20 cellular contexts compared by ENCODE assay signal in the genomic region with DNA sequence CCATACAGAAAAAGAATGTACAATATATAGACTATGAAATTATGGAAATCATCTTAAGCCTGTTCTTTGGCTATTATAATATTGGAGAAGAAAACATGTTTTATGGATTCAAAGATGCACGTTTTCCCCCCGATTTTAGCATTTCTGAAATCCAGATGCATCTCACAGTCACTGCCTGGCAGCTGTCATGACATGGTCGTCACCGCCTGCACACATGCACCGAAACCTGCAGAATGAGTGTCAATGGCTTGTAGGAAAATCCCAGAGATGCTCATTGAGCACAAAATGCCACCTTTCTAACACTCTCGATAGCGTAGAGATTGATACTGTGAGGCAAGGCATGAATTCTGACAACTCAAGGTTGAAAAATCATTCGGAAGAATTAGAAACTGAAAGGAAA.
DNase-seq lines count a peak whose midpoint lies in the region; ATAC-seq and TF ChIP-seq lines count a peak whose summit lies in the region.
"Had no signal": no experiment of that assay in that cellular context is flagged by ENCODE, and none has a peak within 500 bp of the region (broad histone marks: within the 10 kb centered on the region; RNA-seq: fewer than 3 reads in every experiment).

No MANE protein-coding gene starts in this region.

- H2AK5ac ChIP-seq in trophoblast cell (ENCODE audit: low read length) = no peak overlapping the region

- H2AFZ ChIP-seq in GM23338 (no peak overlapping the region), neural cell (ENCODE audit: low read depth, low read length) (no peak overlapping the region), trophoblast cell (ENCODE audit: insufficient read depth, low read length, poor library complexity) (no peak overlapping the region)

- TF ChIP-seq RAD21 in neural cell (conservative IDR thresholded peaks at IDR 0.05) = no peak

- H4K20me1 ChIP-seq in GM23338 (replicated peaks; ENCODE audit: insufficient read depth) = peaks cover 4% of the 10 kb centered on the region; the same call in 1 of the 2 replicates
- H4K20me1 ChIP-seq in neural cell (ENCODE audit: insufficient read depth) = no peaks in the 10 kb centered on the region
- H4K20me1 ChIP-seq: BLaER1 had no signal

- no peak overlapping the region for H3K4me3 ChIP-seq in Caco-2 (ENCODE audit: low read depth, low read length)
- no peak overlapping the region for H3K4me3 ChIP-seq in GM23338
- H3K4me3 ChIP-seq in neural cell (ENCODE audit: low read length) = peak overlapping the region; percentile 45
- H3K4me3 ChIP-seq in trophoblast cell (ENCODE audit: low read depth, low read length) = no peak overlapping the region
- H3K4me3 ChIP-seq in stomach = no peak overlapping the region
- H3K4me3 ChIP-seq: BLaER1 had no signal

- no peak overlapping the region for H4K8ac ChIP-seq in trophoblast cell (ENCODE audit: low read depth, low read length)

- H3K27ac Mint-ChIP-seq in Caco-2 (ENCODE audit: unreplicated experiment) (peak overlapping the region; percentile 48), GM23338 (no peak overlapping the region)
- H3K27ac Mint-ChIP-seq: CD14-positive monocyte; CD8-positive, alpha-beta memory T cell had no signal

- TF ChIP-seq CTCF in Caco-2 (IDR thresholded peaks at IDR 0.05; ENCODE audit: insufficient read depth in 1 of 2, low read depth in 1 of 2, low read length in 1 of 2, severe bottlenecking in 1 of 2, unreplicated experiment in 1 of 2) (no peak), GM23338 (conservative IDR thresholded peaks at IDR 0.05; ENCODE audit: low read depth in 2 of 2) (no peak), neural cell (IDR thresholded peaks at IDR 0.05; ENCODE audit: poor library complexity, severe bottlenecking) (no peak), stomach (IDR thresholded peaks at IDR 0.05) (no peak)

- H3K9me3 Mint-ChIP-seq in Caco-2 (ENCODE audit: unreplicated experiment) = no peaks in the 10 kb centered on the region
- no peaks in the 10 kb centered on the region; the same call in 2 of the 3 replicates for H3K9me3 Mint-ChIP-seq in GM23338

- H3K18ac ChIP-seq in trophoblast cell (ENCODE audit: low read length) = no peak overlapping the region

- H3K4me3 Mint-ChIP-seq in Caco-2 (ENCODE audit: unreplicated experiment) (no peak overlapping the region), GM23338 (no peak overlapping the region)
- H3K4me3 Mint-ChIP-seq: CD14-positive monocyte; CD4-positive, alpha-beta memory T cell; CD4-positive, CD25-positive, alpha-beta regulatory T cell; CD8-positive, alpha-beta memory T cell had no signal

- H3K9me3 ChIP-seq in Caco-2 (no peaks in the 10 kb centered on the region), neural cell (ENCODE audit: low read length) (no peaks in the 10 kb centered on the region), trophoblast cell (ENCODE audit: insufficient read depth, low read depth, low read length) (no peaks in the 10 kb centered on the region), stomach (no peaks in the 10 kb centered on the region)
- H3K9me3 ChIP-seq: BE2C had no signal

- POLR2A ChIA-PET in Caco-2 (lab: Charles Lee) = no interaction called here

- peaks cover 5% of the 10 kb centered on the region for H3K36me3 Mint-ChIP-seq in Caco-2 (ENCODE audit: insufficient read depth, unreplicated experiment)
- no peaks in the 10 kb centered on the region for H3K36me3 Mint-ChIP-seq in GM23338 (ENCODE audit: low read depth)

- H3K4me1 Mint-ChIP-seq in Caco-2 (ENCODE audit: low read depth, unreplicated experiment) (peaks cover 48% of the 10 kb centered on the region), GM23338 (0 out of 3 replicates have a peak, but pooled peaks cover 2% of the 10 kb centered on the region)
- H3K4me1 Mint-ChIP-seq: CD14-positive monocyte had no signal

- no peaks in the 10 kb centered on the region for H3K27me3 Mint-ChIP-seq in Caco-2 (ENCODE audit: insufficient read depth, unreplicated experiment)
- no peaks in the 10 kb centered on the region for H3K27me3 Mint-ChIP-seq in GM23338 (ENCODE audit: insufficient read depth, low read depth, poor library complexity)
- H3K27me3 Mint-ChIP-seq: CD4-positive, alpha-beta memory T cell; CD4-positive, CD25-positive, alpha-beta regulatory T cell; CD8-positive, alpha-beta memory T cell had no signal

- no peak for TF ChIP-seq POLR2A in stomach (IDR thresholded peaks at IDR 0.05)

- H4K91ac ChIP-seq in trophoblast cell (ENCODE audit: low read depth, low read length) = no peak overlapping the region

- H3F3A ChIP-seq in GM23338 (replicated peaks; ENCODE audit: low read depth) (no peaks in the 10 kb centered on the region), neural cell (ENCODE audit: insufficient read depth, low read length, poor library complexity, severe bottlenecking) (no peaks in the 10 kb centered on the region)

- peak overlapping the region; percentile 41 for H3K23ac ChIP-seq in trophoblast cell (ENCODE audit: low read length)

- no peak overlapping the region for H3K4ac ChIP-seq in trophoblast cell (ENCODE audit: low read depth, low read length)

- no peak overlapping the region for H2BK5ac ChIP-seq in trophoblast cell (ENCODE audit: low read depth, low read length, poor library complexity)

- DNase-seq in Caco-2 (no peak), GM23338 (ENCODE audit: low spot score) (no peak), trophoblast cell (no peak), stomach (no peak), HK-2 (ENCODE audit: unreplicated experiment) (no peak)
- DNase-seq: 8988T; ACHN; BE2C; C1 segment of cervical spinal cord; Calu3; CD4-positive, alpha-beta memory T cell; CD4-positive, CD25-positive, alpha-beta regulatory T cell; CD8-positive, alpha-beta memory T cell; COR-L47; DMS79 treated with DMSO at 0.1 percent for 48 hours; GF-D8 had no signal

- H3K36me3 ChIP-seq in Caco-2 (ENCODE audit: control insufficient read depth, insufficient read depth, low read length) (no peaks in the 10 kb centered on the region), GM23338 (ENCODE audit: insufficient read depth) (no peaks in the 10 kb centered on the region), neural cell (ENCODE audit: insufficient read depth, low read length) (no peaks in the 10 kb centered on the region), trophoblast cell (ENCODE audit: control insufficient read depth in 1 of 2, insufficient read depth in 2 of 2, low read length in 2 of 2) (no peaks in the 10 kb centered on the region), stomach (no peaks in the 10 kb centered on the region)
- H3K36me3 ChIP-seq: BE2C had no signal

- H3K79me1 ChIP-seq in trophoblast cell (ENCODE audit: low read length) = no peaks in the 10 kb centered on the region

- H3K4me1 ChIP-seq in Caco-2 = peaks cover 36% of the 10 kb centered on the region
- no peaks in the 10 kb centered on the region for H3K4me1 ChIP-seq in GM23338 (ENCODE audit: insufficient read depth)
- peaks cover 2 to 3% of the 10 kb centered on the region in 2 experiments for H3K4me1 ChIP-seq in trophoblast cell (ENCODE audit: control insufficient read depth in 1 of 2, insufficient read depth in 2 of 2, low read length in 2 of 2)
- H3K4me1 ChIP-seq in stomach = no peaks in the 10 kb centered on the region
- H3K4me1 ChIP-seq: BLaER1 had no signal

- no peak overlapping the region for H2BK12ac ChIP-seq in trophoblast cell (ENCODE audit: low read length)

- CTCF ChIA-PET in Caco-2 (lab: Charles Lee) = no interaction called here

- H3K9me2 ChIP-seq in GM23338 (ENCODE audit: insufficient read depth) = no peaks in the 10 kb centered on the region
- no peaks in the 10 kb centered on the region for H3K9me2 ChIP-seq in neural cell (ENCODE audit: insufficient read depth, low read length)

- H3K14ac ChIP-seq in trophoblast cell (ENCODE audit: low read length) = no peak overlapping the region

- no CpG with 5 or more reads among the region's 8 CpGs for WGBS in trophoblast cell (ENCODE audit: extremely low coverage, insufficient coverage, insufficient read length)
- 94 to 99% (median 96%) methylated on average over 8 of the region's 8 CpGs for WGBS in stomach, 5 donors

- H3K27me3 ChIP-seq in Caco-2 (replicated peaks; ENCODE audit: control insufficient read depth, insufficient read depth, low read length) (no peaks in the 10 kb centered on the region), GM23338 (ENCODE audit: insufficient read depth) (no peaks in the 10 kb centered on the region), neural cell (ENCODE audit: insufficient read depth, low read depth, low read length) (no peaks in the 10 kb centered on the region), trophoblast cell (ENCODE audit: insufficient read depth, low read length) (no peaks in the 10 kb centered on the region), stomach (no peaks in the 10 kb centered on the region)
- H3K27me3 ChIP-seq: BE2C, BLaER1 had no signal

- H3K79me2 ChIP-seq in GM23338 (replicated peaks; ENCODE audit: insufficient read depth) = no peaks in the 10 kb centered on the region; the same call in none of the 2 replicates
- H3K79me2 ChIP-seq in neural cell (replicated peaks; ENCODE audit: insufficient read depth, low read length) = no peaks in the 10 kb centered on the region
- no peaks in the 10 kb centered on the region for H3K79me2 ChIP-seq in trophoblast cell (ENCODE audit: control insufficient read depth, insufficient read depth, low read length, poor library complexity)

- H3K4me2 ChIP-seq in GM23338 (no peak overlapping the region), neural cell (ENCODE audit: low read length) (no peak overlapping the region), trophoblast cell (ENCODE audit: low read length) (no peak overlapping the region)
- H3K4me2 ChIP-seq: BLaER1 had no signal

- no peak overlapping the region for H4K12ac ChIP-seq in trophoblast cell (ENCODE audit: low read depth, low read length)

- no peak overlapping the region for H2BK120ac ChIP-seq in trophoblast cell (ENCODE audit: insufficient read depth, low read length, poor library complexity)

- H3K27ac ChIP-seq in GM23338 (ENCODE audit: low read depth) (0 out of 2 replicates have a peak overlapping the region, but pooled peaks have one; percentile 57), neural cell (ENCODE audit: low read length) (peak overlapping the region; percentile 38), trophoblast cell (ENCODE audit: low read depth, low read length) (no peak overlapping the region), stomach (no peak overlapping the region)
- H3K27ac ChIP-seq: BLaER1 had no signal

- TF ChIP-seq EP300 in neural cell (conservative IDR thresholded peaks at IDR 0.05; ENCODE audit: poor library complexity, severe bottlenecking) (peak; percentile 76), stomach (IDR thresholded peaks at IDR 0.05) (no peak)

- H3K9ac ChIP-seq in neural cell (ENCODE audit: low read length) (peak overlapping the region; percentile 14), trophoblast cell (ENCODE audit: low read length) (no peak overlapping the region)
- H3K9ac ChIP-seq: BLaER1 had no signal

- intact Hi-C loops in Caco-2 (cut with micrococcal nuclease; ENCODE audit: unreplicated experiment) (loop anchor here (2.0 kb wide), 2 partner anchors 25 to 45 kb away; no protein-coding TSS in a partner anchor), stomach (cut with DNase I; ENCODE audit: low total_unique reads) (no loop called here)

- ATAC-seq in GM23338 = no peak
- ATAC-seq in HG02938 (IDR thresholded peaks at IDR 0.05; ENCODE audit: unreplicated experiment) = no peak

- no TSS peak for BruUV-seq in Caco-2 (replicated peaks; lab: Mats Ljungman, UMichigan)

TF ChIP-seq in GM23338, 12 proteins besides CTCF, POLR2A, EP300 and RAD21 (continues in another document):
- no peak for TF ChIP-seq POLR2AphosphoS5 (IDR thresholded peaks at IDR 0.05; ENCODE audit: low read depth)

Comparison
In these comparisons a context has a peak if more than half of its experiments do, and no peak if none do; other contexts are left out.
1. H3K27ac ChIP-seq: peak in GM23338 (single experiment) and neural cell (single experiment); none in trophoblast cell (single experiment) and stomach (0 of 5).